Comparison of ENCODE assay signal across 10 cellular contexts in the genomic region with DNA sequence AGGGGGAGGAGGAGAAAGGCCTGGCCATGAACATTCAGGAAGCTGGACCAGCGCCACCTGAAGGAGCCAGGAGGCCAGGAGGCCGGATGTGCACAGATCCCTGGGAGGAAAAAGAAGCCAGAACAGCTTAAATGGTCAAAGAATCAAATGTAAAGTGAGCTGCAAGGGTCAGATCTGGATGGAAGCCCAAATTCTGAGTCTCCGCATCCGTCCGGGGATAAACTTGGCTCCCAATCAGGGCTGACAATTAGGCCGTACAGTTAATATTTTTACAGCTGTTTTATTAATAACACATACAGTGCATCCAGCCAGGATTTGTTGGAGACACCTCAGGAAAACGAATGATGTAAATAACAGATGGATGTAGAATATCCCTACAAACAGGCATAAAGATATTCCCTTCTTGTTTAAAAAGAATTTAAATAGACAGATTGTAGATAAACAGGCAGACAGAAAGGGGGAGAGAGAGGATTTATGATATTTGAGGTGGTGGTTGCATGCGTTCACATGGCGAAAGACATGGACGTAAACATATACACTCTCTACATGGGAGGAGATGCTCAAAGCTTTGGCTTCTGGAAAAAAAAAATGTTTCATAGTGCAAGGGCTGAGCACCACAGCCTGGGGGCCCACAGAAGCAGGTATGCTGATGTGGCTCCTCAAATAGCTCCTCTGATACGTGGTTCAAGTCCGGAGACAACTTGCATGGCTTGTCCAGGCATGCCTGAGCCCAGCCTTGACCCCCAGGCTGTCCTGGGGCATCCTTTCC.
DNase-seq lines count a peak whose midpoint lies in the region; ATAC-seq and TF ChIP-seq lines count a peak whose summit lies in the region.
"Had no signal": no experiment of that assay in that cellular context is flagged by ENCODE, and none has a peak within 500 bp of the region (broad histone marks: within the 10 kb centered on the region; RNA-seq: fewer than 3 reads in every experiment).

No MANE protein-coding gene starts in this region.

- H3K9ac ChIP-seq in Loucy (ENCODE audit: low read depth, low read length, poor library complexity, severe bottlenecking), result no peak overlapping the region
- H3K9ac ChIP-seq: KMS-11 had no signal

- peak overlapping the region; percentile 10 to 78 (median 60) for H3K27ac ChIP-seq in heart right ventricle
- H3K27ac ChIP-seq: KMS-11 had no signal

- WGBS in heart right ventricle, 2 donors, result 37 to 43% methylated on average over 12 of the region's 12 CpGs

- H3K27me3 Mint-ChIP-seq in activated CD4-positive, alpha-beta memory T cell treated with anti-CD3 and anti-CD28 coated beads for 36 hours, result no peaks in the 10 kb centered on the region

- no peaks in the 10 kb centered on the region for H3K36me3 ChIP-seq in Loucy (ENCODE audit: insufficient read depth, low read length)
- no peaks in the 10 kb centered on the region for H3K36me3 ChIP-seq in heart right ventricle

- H3K4me2 ChIP-seq in Loucy (ENCODE audit: low read depth, low read length, poor library complexity, severe bottlenecking), result no peak overlapping the region
- H3K4me2 ChIP-seq: KMS-11 had no signal

- DNase-seq in astrocyte of the spinal cord (ENCODE audit: low read depth, low spot score) (peak; percentile 64), heart right ventricle (peak; percentile 70 to 92), pons (ENCODE audit: low spot score) (peak; percentile 14), GF-D8 (lab: John Stamatoyannopoulos, UW) (no peak)
- no peak for DNase-seq in activated CD4-positive, alpha-beta memory T cell treated with anti-CD3 and anti-CD28 coated beads for 36 hours
- DNase-seq: NCI-H774 had no signal

- no peak overlapping the region for H3K4me3 Mint-ChIP-seq in activated CD4-positive, alpha-beta memory T cell treated with anti-CD3 and anti-CD28 coated beads for 36 hours

- peak; percentile 16; the same call in 1 of the 2 replicates for TF ChIP-seq CTCF in Loucy (conservative IDR thresholded peaks at IDR 0.05; ENCODE audit: low read length)
- TF ChIP-seq CTCF in astrocyte of the spinal cord (IDR thresholded peaks at IDR 0.05; ENCODE audit: low read depth, low read length), result peak; percentile 16
- peak in 6 of 9 donors; percentile 19 to 54 (median 34) for TF ChIP-seq CTCF in heart right ventricle (IDR thresholded peaks at IDR 0.05)

- no peaks in the 10 kb centered on the region for H3K36me3 Mint-ChIP-seq in activated CD4-positive, alpha-beta memory T cell treated with anti-CD3 and anti-CD28 coated beads for 36 hours

- H3K27me3 ChIP-seq in Loucy (ENCODE audit: insufficient read depth, low read length, poor library complexity, severe bottlenecking) (no peaks in the 10 kb centered on the region), heart right ventricle (no peaks in the 10 kb centered on the region)

- H3F3A ChIP-seq in Loucy (ENCODE audit: low read depth), result no peaks in the 10 kb centered on the region

- H3K9me3 ChIP-seq in Loucy (ENCODE audit: insufficient read depth, low read depth, low read length), result no peaks in the 10 kb centered on the region
- H3K9me3 ChIP-seq in heart right ventricle, result no peaks in the 10 kb centered on the region

- POLR2A ChIA-PET in activated CD4-positive, alpha-beta memory T cell treated with anti-CD3 and anti-CD28 coated beads for 36 hours (lab: Charles Lee), result no interaction called here

- H3K9me3 Mint-ChIP-seq in activated CD4-positive, alpha-beta memory T cell treated with anti-CD3 and anti-CD28 coated beads for 36 hours, result peaks cover 4% of the 10 kb centered on the region

- H3K4me3 ChIP-seq in Loucy (ENCODE audit: low read length, poor library complexity, severe bottlenecking), result no peak overlapping the region
- no peak overlapping the region for H3K4me3 ChIP-seq in astrocyte of the spinal cord (ENCODE audit: low read depth, low read length)
- H3K4me3 ChIP-seq in heart right ventricle, result no peak overlapping the region

- intact Hi-C loops in heart right ventricle (cut with DNase I), result loop anchor here in 3 of 10 donors (2.0 to 10.0 kb wide), 7 partner anchors 96 to 858 kb away; no protein-coding TSS in a partner anchor
- intact Hi-C loops in activated CD4-positive, alpha-beta memory T cell treated with anti-CD3 and anti-CD28 coated beads for 36 hours (cut with micrococcal nuclease), result no loop called here

- in situ Hi-C loops in astrocyte of the spinal cord (cut with HindIII; ENCODE audit: low sequenced_read_pairs), result no loop called here

- H3K27ac Mint-ChIP-seq in activated CD4-positive, alpha-beta memory T cell treated with anti-CD3 and anti-CD28 coated beads for 36 hours, result no peak overlapping the region

- no peaks in the 10 kb centered on the region for H3K4me1 ChIP-seq in Loucy (ENCODE audit: insufficient read depth, low read length, poor library complexity, severe bottlenecking)
- peaks cover 8 to 41% (median 32%) of the 10 kb centered on the region in 9 donors for H3K4me1 ChIP-seq in heart right ventricle

- ATAC-seq in heart right ventricle (peak; percentile 75 to 94 (median 89)), GM18873 (IDR thresholded peaks at IDR 0.05; ENCODE audit: low FRiP score, unreplicated experiment) (no peak), HG03159 (IDR thresholded peaks at IDR 0.05; ENCODE audit: unreplicated experiment) (no peak)

- no peaks in the 10 kb centered on the region for H3K9me2 ChIP-seq in Loucy (replicated peaks; ENCODE audit: low read depth, low read length)

- H2AFZ ChIP-seq in Loucy (ENCODE audit: low read length), result no peak overlapping the region

- no peaks in the 10 kb centered on the region for H4K20me1 ChIP-seq in Loucy (ENCODE audit: insufficient read depth, low read length, poor library complexity, severe bottlenecking)

- H3K4me1 Mint-ChIP-seq in activated CD4-positive, alpha-beta memory T cell treated with anti-CD3 and anti-CD28 coated beads for 36 hours (ENCODE audit: low read depth), result no peaks in the 10 kb centered on the region

- CTCF ChIA-PET in activated CD4-positive, alpha-beta memory T cell treated with anti-CD3 and anti-CD28 coated beads for 36 hours (lab: Charles Lee), result no interaction called here

- no peaks in the 10 kb centered on the region for H3K79me2 ChIP-seq in Loucy (ENCODE audit: insufficient read depth, low read length)

Comparison
In these comparisons a context has a peak if more than half of its experiments do, and no peak if none do; other contexts are left out.
1. DNase-seq: peak in astrocyte of the spinal cord (single experiment), heart right ventricle (2 of 2) and pons (single experiment); none in activated CD4-positive, alpha-beta memory T cell treated with anti-CD3 and anti-CD28 coated beads for 36 hours (single experiment) and GF-D8 (single experiment).
2. ATAC-seq: peak in heart right ventricle (8 of 8); none in GM18873 (single experiment) and HG03159 (single experiment).
3. Peak in every context shown above with its lines, with median percentiles within 50 percentile points of each other: CTCF ChIP-seq.